ENCODE assay signal across 8 cellular contexts in the genomic region with DNA sequence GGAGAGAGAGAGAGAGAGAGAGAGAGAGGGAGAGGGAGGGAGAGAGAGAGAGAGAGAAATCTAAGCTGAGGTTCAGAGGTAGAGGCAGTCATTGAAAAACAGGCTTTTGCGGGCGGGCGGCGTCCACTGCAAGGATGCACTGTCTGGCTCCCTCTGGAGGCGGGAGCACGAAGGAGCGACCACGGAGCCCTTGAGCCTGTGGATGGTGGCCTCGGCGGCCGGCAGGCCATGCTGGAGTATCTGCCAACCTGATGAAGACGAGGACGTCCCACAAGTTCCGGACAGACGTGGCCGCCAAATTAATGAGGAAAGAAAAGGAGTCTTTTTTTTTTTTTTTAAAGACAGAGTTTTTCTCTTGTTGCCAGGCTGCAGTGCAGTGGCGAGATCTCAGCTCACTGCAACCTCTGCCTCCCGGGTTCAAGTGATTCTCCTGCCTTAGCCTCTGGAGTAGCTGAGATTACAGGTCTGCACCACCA. TPM values are rescaled to one million over a fixed set of nuclear protein-coding genes. Genes with fewer than 3 reads are reported as not detected.
DNase-seq lines count a peak whose midpoint lies in the region; ATAC-seq, FAIRE-seq and TF ChIP-seq lines count a peak whose summit lies in the region.

No MANE protein-coding gene starts in this region.

- no peaks in the 10 kb centered on the region for H3K9me3 ChIP-seq in T-helper 17 cell (ENCODE audit: control insufficient read depth, low read length, poor library complexity, severe bottlenecking)
- H3K9me3 ChIP-seq in adrenal gland (replicated peaks in 1 of 3), result no peaks in the 10 kb centered on the region

- no peaks in the 10 kb centered on the region for H3K27me3 Mint-ChIP-seq in T-helper 17 cell

- ATAC-seq in T-helper 17 cell, result peak; percentile 79
- ATAC-seq in left ventricle myocardium superior, result peak; percentile 89
- ATAC-seq in HG03469 (IDR thresholded peaks at IDR 0.05; ENCODE audit: unreplicated experiment), result no peak

- H3K27ac ChIP-seq in adrenal gland, result no peak overlapping the region

- no peaks in the 10 kb centered on the region for H3K36me3 ChIP-seq in adrenal gland (replicated peaks in 1 of 2)

- peak overlapping the region; percentile 81 for H3K27ac Mint-ChIP-seq in T-helper 17 cell

- peaks cover 0 to 13% of the 10 kb centered on the region in 2 donors for H3K4me1 ChIP-seq in adrenal gland (replicated peaks in 1 of 2)

- intact Hi-C loops in adrenal gland (cut with DNase I) (loop anchor here in 1 of 2 donors (10.0 kb wide), 2 partner anchors 240 to 290 kb away; a partner anchor contains a TSS), left ventricle myocardium superior (cut with micrococcal nuclease) (loop anchor here (5.0 kb wide), 1 partner anchor 293 kb away; no protein-coding TSS in a partner anchor)

- peak overlapping the region; percentile 60 for H3K4me3 Mint-ChIP-seq in T-helper 17 cell

- FAIRE-seq in H54 (lab: Jason Lieb, UNC), result no peak

- H3K4me3 ChIP-seq in adrenal gland, result no peak overlapping the region

- peak; percentile 65 to 82 (median 76) for TF ChIP-seq CTCF in adrenal gland (IDR thresholded peaks at IDR 0.05)

- DNase-seq in DMS53 treated with DMSO at 0.1 percent for 48 hours (lab: John Stamatoyannopoulos, UW; ENCODE audit: unreplicated experiment) (peak; percentile 79), H54 (ENCODE audit: insufficient read length, low spot score) (peak; percentile 52), NCI-H1105 (lab: John Stamatoyannopoulos, UW) (peak; percentile 18), T-helper 17 cell (peak; percentile 52 to 61 (median 53)), adrenal gland (peak; percentile 83 to 96 (median 90)), left ventricle myocardium superior (peak; percentile 94), retina (peak; percentile 85)

- H3K36me3 Mint-ChIP-seq in T-helper 17 cell (ENCODE audit: low read depth), result peaks cover 2% of the 10 kb centered on the region

- no peaks in the 10 kb centered on the region for H3K27me3 ChIP-seq in adrenal gland

- H3K4me1 Mint-ChIP-seq in T-helper 17 cell, result peaks cover 13% of the 10 kb centered on the region

- TF ChIP-seq POLR2A in H54 (IDR thresholded peaks at IDR 0.05; ENCODE audit: low read depth, low read length) (no peak), adrenal gland (IDR thresholded peaks at IDR 0.05) (no peak)

- WGBS in adrenal gland, 4 donors, result 10 to 12% (median 11%) methylated on average over 17 to 18 of the region's 18 CpGs

RNA-seq across cellular contexts. Expression of a gene that starts 2.2 kb away (rescaled TPM):
- total RNA-seq in T-helper 17 cell (1 to 10 TPM; 3.4 to 5.3 TPM), adrenal gland (10 to 100 TPM in 4 of 8 donors, 1 to 10 TPM in 4; 6.1 to 13.3 (median 9.6) TPM), left ventricle myocardium superior (2.9 TPM)
- 1 to 10 TPM; 2.7 to 8.8 (median 4.7) TPM for polyA plus RNA-seq in adrenal gland

RNA-seq across cellular contexts. Expression of a gene that starts 34.5 kb away (rescaled TPM):
- total RNA-seq in T-helper 17 cell (10 to 100 TPM in 1 of 2 donors, 1 to 10 TPM in 1; 8.8 to 12.6 TPM), adrenal gland (10 to 100 TPM in 7 of 8 donors, 1 to 10 TPM in 1; 9.6 to 73.9 (median 32.3) TPM), left ventricle myocardium superior (34.8 TPM)
- 100 to 1,000 TPM in 1 of 3 donors, 10 to 100 TPM in 2; 63.5 to 190 (median 66.1) TPM for polyA plus RNA-seq in adrenal gland

RNA-seq across cellular contexts. Expression of a gene that starts 34.5 kb away (rescaled TPM):
- total RNA-seq in T-helper 17 cell, result 10 to 100 TPM; 44.3 to 45.5 TPM
- total RNA-seq in adrenal gland, result 10 to 100 TPM; 32.1 to 66.2 (median 52.1) TPM
- polyA plus RNA-seq in adrenal gland, result 100 to 1,000 TPM in 1 of 3 donors, 10 to 100 TPM in 2; 55.1 to 152 (median 59.5) TPM
- total RNA-seq in left ventricle myocardium superior, result 38.7 TPM

RNA-seq across cellular contexts. Expression of a gene that starts 34.8 kb away (rescaled TPM):
- total RNA-seq in T-helper 17 cell, result 10 to 100 TPM; 19.9 TPM
- total RNA-seq in adrenal gland, result 10 to 100 TPM; 16.7 to 25.2 (median 20.6) TPM
- polyA plus RNA-seq in adrenal gland, result 10 to 100 TPM; 10.4 to 33.6 (median 16.6) TPM
- 18.3 TPM for total RNA-seq in left ventricle myocardium superior

Comparison
In these comparisons a context has a peak if more than half of its experiments do, and no peak if none do; other contexts are left out.
1. DNase-seq: peak in every context shown above with its lines; median percentile 94 in left ventricle myocardium superior; 90 in adrenal gland; 85 in retina; 79 in DMS53 treated with DMSO at 0.1 percent for 48 hours; 53 in T-helper 17 cell; 52 in H54; 18 in NCI-H1105.